7 cellular contexts compared by ENCODE assay signal in genomic region chr10:15207410-15207809, GRCh38. TPM values are rescaled to one million over a fixed set of nuclear protein-coding genes. Genes with fewer than 3 reads are reported as not detected.
DNase-seq lines count a peak whose midpoint lies in the region; ATAC-seq, FAIRE-seq and TF ChIP-seq lines count a peak whose summit lies in the region.
"Not testable (repeated sequence)": the region's sequence is repeated elsewhere in the genome, so short reads cannot be mapped to it uniquely, and the experiment has no call there.

No MANE protein-coding gene starts in this region.

- peak overlapping the region; percentile 95 to 100 (median 99) for H3K27ac Mint-ChIP-seq in CD4-positive, CD25-positive, alpha-beta regulatory T cell
- peak overlapping the region; percentile 18 for H3K27ac Mint-ChIP-seq in T-helper 1 cell treated with Interleukin-12 subunit alpha and Interleukin-12 subunit beta and Interleukin-4 antibody, amounts not matched to agents 30 μg/mL and 1 μg/mL, for 36 hours
- peak overlapping the region; percentile 92 for H3K27ac Mint-ChIP-seq in activated CD8-positive, alpha-beta T cell treated with anti-CD3 and anti-CD28 coated beads for 36 hours
- peak overlapping the region; percentile 97 for H3K27ac Mint-ChIP-seq in activated naive CD4-positive, alpha-beta T cell treated with anti-CD3 and anti-CD28 coated beads, Interleukin-2, amount 10 ng/mL, durations not matched to agents 7 days and 5 days
- H3K27ac Mint-ChIP-seq in naive B cell: peak overlapping the region in 4 of 6 donors; percentile 88 to 96 (median 94)

- H3K9ac ChIP-seq in K562 (ENCODE audit: insufficient read depth in 1 of 2, low read depth in 2 of 2, low read length in 2 of 2): not testable (repeated sequence)

- FAIRE-seq in K562 (lab: Jason Lieb, UNC): not testable (repeated sequence)

- in situ Hi-C loops in K562 (cut with MboI): not testable (repeated sequence)

- TF ChIP-seq CTCF in HEK293 (tag by site-specific recombination; IDR thresholded peaks at IDR 0.05); activated CD8-positive, alpha-beta T cell treated with anti-CD3 and anti-CD28 coated beads for 36 hours (IDR thresholded peaks at IDR 0.05); K562 (IDR thresholded peaks at IDR 0.05 in 2 of 3, conservative IDR thresholded peaks at IDR 0.05 in 1 of 3; ENCODE audit: insufficient read depth in 2 of 3, low read depth in 1 of 3, low read length in 3 of 3): not testable (repeated sequence)

- not testable (repeated sequence) for H3K79me2 ChIP-seq in K562 (ENCODE audit: control insufficient read depth, insufficient read depth, low read length)

- not testable (repeated sequence) for BruUV-seq in K562 (replicated peaks; lab: Mats Ljungman, UMichigan)

- not testable (repeated sequence) for H4K20me1 ChIP-seq in K562 (replicated peaks; ENCODE audit: control insufficient read depth, insufficient read depth, low read length)

- not testable (repeated sequence) for H2AFZ ChIP-seq in K562 (ENCODE audit: low read depth, low read length)

- peak overlapping the region; percentile 92 for H3K27ac ChIP-seq in CD4-positive, CD25-positive, alpha-beta regulatory T cell (ENCODE audit: insufficient read depth, low read length, poor library complexity, severe bottlenecking)
- not testable (repeated sequence) for H3K27ac ChIP-seq in HEK293 (ENCODE audit: extremely low read depth, low read depth, low read length); K562 (ENCODE audit: extremely low read depth, low read depth, low read length)

- peaks cover 46% of the 10 kb centered on the region for H3K4me1 ChIP-seq in CD4-positive, CD25-positive, alpha-beta regulatory T cell (ENCODE audit: control insufficient read depth, insufficient read depth, low read length, poor library complexity, severe bottlenecking)
- H3K4me1 ChIP-seq in HEK293 (ENCODE audit: control insufficient read depth, insufficient read depth, low read length); K562 (replicated peaks in 1 of 2; ENCODE audit: control insufficient read depth in 2 of 2, insufficient read depth in 2 of 2, low read length in 2 of 2): not testable (repeated sequence)

- H3K4me1 Mint-ChIP-seq in CD4-positive, CD25-positive, alpha-beta regulatory T cell: peaks cover 19 to 79% (median 53%) of the 10 kb centered on the region in 4 donors
- peaks cover 57% of the 10 kb centered on the region for H3K4me1 Mint-ChIP-seq in T-helper 1 cell treated with Interleukin-12 subunit alpha and Interleukin-12 subunit beta and Interleukin-4 antibody, amounts not matched to agents 30 μg/mL and 1 μg/mL, for 36 hours (ENCODE audit: low read depth)
- H3K4me1 Mint-ChIP-seq in activated CD8-positive, alpha-beta T cell treated with anti-CD3 and anti-CD28 coated beads for 36 hours (ENCODE audit: low read depth): peaks cover 57% of the 10 kb centered on the region
- H3K4me1 Mint-ChIP-seq in activated naive CD4-positive, alpha-beta T cell treated with anti-CD3 and anti-CD28 coated beads, Interleukin-2, amount 10 ng/mL, durations not matched to agents 7 days and 5 days: peaks cover 69% of the 10 kb centered on the region
- peaks cover 11 to 31% (median 28%) of the 10 kb centered on the region in 3 donors for H3K4me1 Mint-ChIP-seq in naive B cell

- POLR2A ChIA-PET in HEK293 (lab: Yijun Ruan, JAX); K562 (lab: Yijun Ruan, JAX): not testable (repeated sequence)
- POLR2A ChIA-PET in activated CD8-positive, alpha-beta T cell treated with anti-CD3 and anti-CD28 coated beads for 36 hours (lab: Charles Lee): interaction anchor here (0.8 to 1.0 kb wide), 2 partner anchors 84 to 109 kb away, joined by 3 read pairs; no protein-coding TSS in a partner anchor

- not testable (repeated sequence) for ATAC-seq in CD4-positive, CD25-positive, alpha-beta regulatory T cell (ENCODE audit: low read depth in 2 of 2); activated CD8-positive, alpha-beta T cell treated with anti-CD3 and anti-CD28 coated beads for 36 hours; K562; naive B cell (ENCODE audit: low read depth in 2 of 2)

- not testable (repeated sequence) for TF ChIP-seq POLR2A in K562 (conservative IDR thresholded peaks at IDR 0.05)

- peak overlapping the region; percentile 82 for H3K4me3 ChIP-seq in CD4-positive, CD25-positive, alpha-beta regulatory T cell (ENCODE audit: low read depth, low read length)
- not testable (repeated sequence) for H3K4me3 ChIP-seq in HEK293 (ENCODE audit: low read depth, low read length); K562

- H3K9me1 ChIP-seq in K562 (ENCODE audit: control insufficient read depth, insufficient read depth, low read length): not testable (repeated sequence)

- CTCF ChIA-PET in HEK293 (lab: Yijun Ruan, JAX): interaction anchor here (0.6 kb wide), 1 partner anchor 327 kb away, joined by 3 read pairs; no protein-coding TSS in a partner anchor
- CTCF ChIA-PET in activated CD8-positive, alpha-beta T cell treated with anti-CD3 and anti-CD28 coated beads for 36 hours (lab: Charles Lee); K562 (lab: Yijun Ruan, JAX; ENCODE audit: low intra/inter-chr PET ratio): not testable (repeated sequence)
- CTCF ChIA-PET in activated naive CD4-positive, alpha-beta T cell treated with anti-CD3 and anti-CD28 coated beads, Interleukin-2, amount 10 ng/mL, durations not matched to agents 7 days and 5 days (lab: Charles Lee): interaction anchor here (2.3 kb wide), 1 partner anchor 39 kb away, joined by 10 read pairs; the partner anchor contains the start of gene NMT2

- not testable (repeated sequence) for DNase-seq in CD4-positive, CD25-positive, alpha-beta regulatory T cell; activated CD8-positive, alpha-beta T cell treated with anti-CD3 and anti-CD28 coated beads for 36 hours; activated naive CD4-positive, alpha-beta T cell treated with anti-CD3 and anti-CD28 coated beads, Interleukin-2, amount 10 ng/mL, durations not matched to agents 7 days and 5 days; K562 (ENCODE audit: extremely low read depth in 1 of 4, low spot score in 3 of 4); naive B cell

- not testable (repeated sequence) for H3K36me3 Mint-ChIP-seq in CD4-positive, CD25-positive, alpha-beta regulatory T cell; T-helper 1 cell treated with Interleukin-12 subunit alpha and Interleukin-12 subunit beta and Interleukin-4 antibody, amounts not matched to agents 30 μg/mL and 1 μg/mL, for 36 hours (ENCODE audit: low read depth); activated CD8-positive, alpha-beta T cell treated with anti-CD3 and anti-CD28 coated beads for 36 hours (ENCODE audit: low read depth); naive B cell
- peaks cover 32% of the 10 kb centered on the region for H3K36me3 Mint-ChIP-seq in activated naive CD4-positive, alpha-beta T cell treated with anti-CD3 and anti-CD28 coated beads, Interleukin-2, amount 10 ng/mL, durations not matched to agents 7 days and 5 days

- H3K9me3 Mint-ChIP-seq in CD4-positive, CD25-positive, alpha-beta regulatory T cell; T-helper 1 cell treated with Interleukin-12 subunit alpha and Interleukin-12 subunit beta and Interleukin-4 antibody, amounts not matched to agents 30 μg/mL and 1 μg/mL, for 36 hours; activated CD8-positive, alpha-beta T cell treated with anti-CD3 and anti-CD28 coated beads for 36 hours; activated naive CD4-positive, alpha-beta T cell treated with anti-CD3 and anti-CD28 coated beads, Interleukin-2, amount 10 ng/mL, durations not matched to agents 7 days and 5 days; naive B cell: not testable (repeated sequence)

- intact Hi-C loops in activated CD8-positive, alpha-beta T cell treated with anti-CD3 and anti-CD28 coated beads for 36 hours (cut with micrococcal nuclease): loop anchor here (5.0 kb wide), 1 partner anchor 35 kb away; no protein-coding TSS in a partner anchor
- intact Hi-C loops in K562 (cut with micrococcal nuclease): not testable (repeated sequence)

- H3K27me3 ChIP-seq in CD4-positive, CD25-positive, alpha-beta regulatory T cell (ENCODE audit: control insufficient read depth, insufficient read depth, low read length): not testable (repeated sequence)
- H3K27me3 ChIP-seq in K562 (ENCODE audit: control insufficient read depth in 2 of 2, insufficient read depth in 2 of 2, low read length in 2 of 2): peaks cover 0 to 14% of the 10 kb centered on the region in 2 experiments; a peak in 3 of 5 replicates

- H3K9me3 ChIP-seq in CD4-positive, CD25-positive, alpha-beta regulatory T cell (ENCODE audit: control insufficient read depth in 2 of 2, low read length in 2 of 2); HEK293 (ENCODE audit: control insufficient read depth, insufficient read depth, low read depth, low read length); K562 (replicated peaks; ENCODE audit: control insufficient read depth, insufficient read depth, low read depth, low read length): not testable (repeated sequence)

- H3K36me3 ChIP-seq in CD4-positive, CD25-positive, alpha-beta regulatory T cell (ENCODE audit: control insufficient read depth, insufficient read depth, low read length); HEK293 (ENCODE audit: control insufficient read depth in 2 of 2, insufficient read depth in 1 of 2, low read length in 2 of 2); K562 (ENCODE audit: control insufficient read depth, insufficient read depth, low read length): not testable (repeated sequence)

- not testable (repeated sequence) for H3K27me3 Mint-ChIP-seq in CD4-positive, CD25-positive, alpha-beta regulatory T cell; T-helper 1 cell treated with Interleukin-12 subunit alpha and Interleukin-12 subunit beta and Interleukin-4 antibody, amounts not matched to agents 30 μg/mL and 1 μg/mL, for 36 hours (ENCODE audit: low read depth); activated CD8-positive, alpha-beta T cell treated with anti-CD3 and anti-CD28 coated beads for 36 hours; activated naive CD4-positive, alpha-beta T cell treated with anti-CD3 and anti-CD28 coated beads, Interleukin-2, amount 10 ng/mL, durations not matched to agents 7 days and 5 days; naive B cell

- TF ChIP-seq RAD21 in K562 (CRISPR knock-in tag; conservative IDR thresholded peaks at IDR 0.05 in 1 of 2, IDR thresholded peaks at IDR 0.05 in 1 of 2): not testable (repeated sequence)

- H3K4me2 ChIP-seq in K562 (ENCODE audit: insufficient read depth, low read length): not testable (repeated sequence)

- peak overlapping the region in 2 of 4 donors; percentile 86 to 89 for H3K4me3 Mint-ChIP-seq in CD4-positive, CD25-positive, alpha-beta regulatory T cell
- H3K4me3 Mint-ChIP-seq in T-helper 1 cell treated with Interleukin-12 subunit alpha and Interleukin-12 subunit beta and Interleukin-4 antibody, amounts not matched to agents 30 μg/mL and 1 μg/mL, for 36 hours; activated CD8-positive, alpha-beta T cell treated with anti-CD3 and anti-CD28 coated beads for 36 hours; activated naive CD4-positive, alpha-beta T cell treated with anti-CD3 and anti-CD28 coated beads, Interleukin-2, amount 10 ng/mL, durations not matched to agents 7 days and 5 days: not testable (repeated sequence)
- H3K4me3 Mint-ChIP-seq in naive B cell: peak overlapping the region in 2 of 8 donors; percentile 41 to 50

- TF ChIP-seq EP300 in K562 (IDR thresholded peaks at IDR 0.05; ENCODE audit: low read length): not testable (repeated sequence)

- 27% methylated on average over 4 of the region's 4 CpGs for WGBS in K562 (ENCODE audit: insufficient coverage, low coverage, missing lambda C conversion rate)

RNA-seq across cellular contexts. Expression of gene NMT2, which starts 38.9 kb away (rescaled TPM):
- 47.8 TPM for total RNA-seq in CD4-positive, CD25-positive, alpha-beta regulatory T cell
- polyA plus RNA-seq in CD4-positive, CD25-positive, alpha-beta regulatory T cell: 10 to 100 TPM; 37.1 to 50.3 (median 43.4) TPM
- 10 to 100 TPM; 15.9 to 16.2 TPM for total RNA-seq in activated CD8-positive, alpha-beta T cell treated with anti-CD3 and anti-CD28 coated beads for 36 hours
- total RNA-seq in K562 (2011; cell fraction: chromatin; rRNA removed; ENCODE audit: low replicate concordance): 11.0 and 15.9 TPM in 2 replicates
- total RNA-seq in K562 (2011; cell fraction: nucleolus; rRNA removed): 4.2 and 5.0 TPM in 2 replicates
- 7.9 and 12.4 TPM in 2 replicates for total RNA-seq in K562 (2011; cell fraction: nucleoplasm; rRNA removed)
- total RNA-seq in K562 (2014; rRNA removed) (10.9 and 12.7 TPM in 2 replicates), K562 (2014; rRNA removed; fragmentation: Illumina TruSeq; extraction: Trizol) (15.0 and 15.3 TPM in 2 replicates), K562 (2015; rRNA removed; fragmentation: Illumina TruSeq; extraction: Trizol) (15.3 and 15.9 TPM in 2 replicates), K562 (2021) (10.8 and 12.3 TPM in 2 replicates)
- polyA plus RNA-seq in K562 (2011; rRNA removed) (5.2 and 6.4 TPM in 2 replicates), K562 (2014; fragmentation: Illumina TruSeq; extraction: Trizol) (12.8 and 14.7 TPM in 2 replicates), K562 (2014; fragmentation: Nextera tagmentation; extraction: Ambion mirVana) (1 to 10 TPM; 6.9 to 8.4 TPM), K562 (2014; rRNA removed) (8.5 and 9.1 TPM in 2 replicates), naive B cell (ENCODE audit: low read depth in 6 of 6) (1 to 10 TPM; 3.7 to 7.3 (median 5.4) TPM)
- polyA plus RNA-seq in K562 (2011; cell fraction: cytosol; rRNA removed): 1.9 and 5.3 TPM in 2 replicates
- polyA plus RNA-seq in K562 (2011; cell fraction: nucleus; rRNA removed): 5.3 and 8.9 TPM in 2 replicates
- polyA plus RNA-seq in K562 (2012): 13.2 and 19.1 TPM in 2 replicates
- polyA minus RNA-seq in K562 (2011; rRNA and poly(A)+ RNA removed): 4.6 and 9.1 TPM in 2 replicates
- 2.8 and 5.1 TPM in 2 replicates for polyA minus RNA-seq in K562 (2011; cell fraction: cytosol; rRNA and poly(A)+ RNA removed)
- polyA minus RNA-seq in K562 (2011; cell fraction: nucleus; rRNA and poly(A)+ RNA removed): 2.2 and 5.2 TPM in 2 replicates

Comparison
In these comparisons a context has a peak if more than half of its experiments do, and no peak if none do; other contexts are left out.
1. H3K27ac Mint-ChIP-seq: peak in every context shown above with its lines; median percentile 99 in CD4-positive, CD25-positive, alpha-beta regulatory T cell; 97 in activated naive CD4-positive, alpha-beta T cell treated with anti-CD3 and anti-CD28 coated beads, Interleukin-2, amount 10 ng/mL, durations not matched to agents 7 days and 5 days; 94 in naive B cell; 92 in activated CD8-positive, alpha-beta T cell treated with anti-CD3 and anti-CD28 coated beads for 36 hours; 18 in T-helper 1 cell treated with Interleukin-12 subunit alpha and Interleukin-12 subunit beta and Interleukin-4 antibody, amounts not matched to agents 30 μg/mL and 1 μg/mL, for 36 hours.